ENCODE assay signal across 8 cellular contexts in the genomic region with DNA sequence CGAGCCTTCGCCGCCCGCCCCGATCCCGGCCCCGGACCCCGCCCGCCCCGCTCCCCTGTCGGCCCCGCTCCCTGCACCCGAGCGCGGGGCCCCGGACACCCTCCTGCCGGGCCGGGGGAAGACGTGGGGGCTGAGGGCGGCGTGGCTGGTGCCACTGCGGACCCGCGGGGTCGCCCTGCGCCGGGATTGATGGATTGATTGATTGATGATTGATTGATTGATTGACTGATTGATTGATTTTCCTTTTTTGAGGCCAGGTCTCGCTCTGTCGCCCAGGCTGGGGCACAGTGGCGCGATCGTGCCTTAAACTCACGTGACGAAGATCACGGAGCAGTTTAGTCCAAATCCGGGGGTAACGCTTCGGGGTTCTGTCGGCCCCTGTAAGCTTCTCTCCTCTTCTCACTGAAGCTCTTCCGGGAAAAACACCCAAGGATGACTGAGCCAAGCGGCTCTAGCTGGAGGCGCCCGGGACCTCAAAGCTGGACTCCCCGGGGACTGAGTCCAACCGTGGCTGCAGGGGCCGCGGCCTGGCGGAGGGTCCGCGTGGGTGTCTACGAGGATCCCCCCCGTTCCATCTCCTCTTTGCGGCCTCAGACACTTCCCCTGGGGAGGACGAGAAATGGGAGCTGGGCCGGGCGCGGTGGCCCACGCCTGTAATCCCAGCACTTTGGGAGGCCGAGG. TPM values are rescaled to one million over a fixed set of nuclear protein-coding genes. Genes with fewer than 3 reads are reported as not detected.
DNase-seq lines count a peak whose midpoint lies in the region; ATAC-seq and TF ChIP-seq lines count a peak whose summit lies in the region.

No MANE protein-coding gene starts in this region.

- peak overlapping the region in 2 of 7 donors; percentile 58 to 70 for H3K27ac Mint-ChIP-seq in CD4-positive, alpha-beta memory T cell
- no peak overlapping the region for H3K27ac Mint-ChIP-seq in osteocyte (ENCODE audit: unreplicated experiment)

- no peaks in the 10 kb centered on the region for H3K36me3 Mint-ChIP-seq in CD4-positive, alpha-beta memory T cell
- H3K36me3 Mint-ChIP-seq in osteocyte (ENCODE audit: unreplicated experiment): peaks cover 3% of the 10 kb centered on the region

- peak overlapping the region in 1 of 2 donors; percentile 13 for H3K4me3 ChIP-seq in CD4-positive, alpha-beta memory T cell (ENCODE audit: low read length in 2 of 2)
- H3K4me3 ChIP-seq in HUES64 (ENCODE audit: low read length): peak overlapping the region; percentile 26; the same call in 1 of the 2 replicates
- H3K4me3 ChIP-seq in coronary artery: peak overlapping the region; percentile 88

- WGBS in HUES64: 39% methylated on average over 59 of the region's 59 CpGs

- H3K27me3 ChIP-seq in CD4-positive, alpha-beta memory T cell (ENCODE audit: insufficient read depth, low read length): no peaks in the 10 kb centered on the region
- H3K27me3 ChIP-seq in HUES64 (ENCODE audit: insufficient read depth, low read length): peaks cover 76% of the 10 kb centered on the region

- H3K9me3 Mint-ChIP-seq in CD4-positive, alpha-beta memory T cell: peaks cover 0 to 2% (median 0%) of the 10 kb centered on the region in 8 donors
- H3K9me3 Mint-ChIP-seq in osteocyte (ENCODE audit: unreplicated experiment): no peaks in the 10 kb centered on the region

- no peak overlapping the region for H3K27ac ChIP-seq in CD4-positive, alpha-beta memory T cell (ENCODE audit: low read depth, low read length)
- H3K27ac ChIP-seq in HUES64 (ENCODE audit: low read depth, low read length): no peak overlapping the region
- H3K27ac ChIP-seq in coronary artery: peak overlapping the region; percentile 13 to 74

- H3K36me3 ChIP-seq in CD4-positive, alpha-beta memory T cell (ENCODE audit: insufficient read depth, low read length): no peaks in the 10 kb centered on the region
- H3K36me3 ChIP-seq in HUES64 (ENCODE audit: insufficient read depth, low read length): no peaks in the 10 kb centered on the region

- TF ChIP-seq CTCF in coronary artery (IDR thresholded peaks at IDR 0.05) (no peak), osteocyte (IDR thresholded peaks at IDR 0.05) (no peak)

- POLR2A ChIA-PET in CD4-positive, alpha-beta memory T cell (lab: Charles Lee; ENCODE audit: partially characterized antibody): interaction anchor here (0.7 kb wide), 1 partner anchor 29 kb away, joined by 3 read pairs; no protein-coding TSS in a partner anchor

- intact Hi-C loops in CD4-positive, alpha-beta memory T cell (cut with micrococcal nuclease): no loop called here

- peaks cover 29 to 37% of the 10 kb centered on the region in 2 donors for H3K27me3 Mint-ChIP-seq in CD4-positive, alpha-beta memory T cell
- H3K27me3 Mint-ChIP-seq in osteocyte (ENCODE audit: unreplicated experiment): peaks cover 41% of the 10 kb centered on the region

- no peak for DNase-seq in CD4-positive, alpha-beta memory T cell
- DNase-seq in coronary artery (ENCODE audit: low spot score) (no peak), osteocyte (ENCODE audit: extremely low spot score, unreplicated experiment) (no peak), Kasumi-1 (lab: John Stamatoyannopoulos, UW) (no peak), NCI-H1092 treated with DMSO at 0.1 percent for 48 hours (lab: John Stamatoyannopoulos, UW) (no peak), HuH-7.5 (ENCODE audit: low spot score) (no peak)

- CTCF ChIA-PET in CD4-positive, alpha-beta memory T cell (lab: Charles Lee; ENCODE audit: partially characterized antibody): interaction anchor here (0.5 to 1.2 kb wide), 3 partner anchors 29 to 103 kb away, joined by 3 to 4 read pairs (median 3); no protein-coding TSS in a partner anchor

- no peak for ATAC-seq in HG03095 (IDR thresholded peaks at IDR 0.05; ENCODE audit: unreplicated experiment)

- no peak overlapping the region for H3K9ac ChIP-seq in HUES64 (ENCODE audit: low read depth, low read length)

- peaks cover 11% of the 10 kb centered on the region for H3K4me1 ChIP-seq in CD4-positive, alpha-beta memory T cell (ENCODE audit: insufficient read depth, low read length)
- H3K4me1 ChIP-seq in HUES64 (ENCODE audit: insufficient read depth, low read length): no peaks in the 10 kb centered on the region

- no peaks in the 10 kb centered on the region for H3K9me3 ChIP-seq in CD4-positive, alpha-beta memory T cell (ENCODE audit: control insufficient read depth in 1 of 2, low read length in 2 of 2)
- no peaks in the 10 kb centered on the region for H3K9me3 ChIP-seq in HUES64 (ENCODE audit: insufficient read depth, low read depth, low read length)

- peaks cover 7 to 26% (median 16%) of the 10 kb centered on the region in 4 donors for H3K4me1 Mint-ChIP-seq in CD4-positive, alpha-beta memory T cell
- H3K4me1 Mint-ChIP-seq in osteocyte (ENCODE audit: unreplicated experiment): peaks cover 23% of the 10 kb centered on the region

- H3K4me3 Mint-ChIP-seq in CD4-positive, alpha-beta memory T cell: peak overlapping the region; percentile 83 to 96 (median 89)
- peak overlapping the region; percentile 74 for H3K4me3 Mint-ChIP-seq in osteocyte (ENCODE audit: unreplicated experiment)

RNA-seq across cellular contexts. Expression of a gene that starts 40.2 kb away (rescaled TPM):
- total RNA-seq in CD4-positive, alpha-beta memory T cell: not detected
- not detected for polyA plus RNA-seq in CD4-positive, alpha-beta memory T cell
- polyA plus RNA-seq in HUES64 (2013, experiment 1 of 2): not detected
- not detected for polyA plus RNA-seq in HUES64 (2013, experiment 2 of 2)
- not detected in 2 replicates for total RNA-seq in osteocyte

RNA-seq across cellular contexts. Expression of a gene that starts 49.4 kb away (rescaled TPM):
- not detected for total RNA-seq in CD4-positive, alpha-beta memory T cell
- polyA plus RNA-seq in CD4-positive, alpha-beta memory T cell: not detected
- not detected for polyA plus RNA-seq in HUES64 (2013, experiment 1 of 2)
- polyA plus RNA-seq in HUES64 (2013, experiment 2 of 2): not detected
- not detected in 2 replicates for total RNA-seq in osteocyte

RNA-seq across cellular contexts. Expression of a gene that starts 50.2 kb away (rescaled TPM):
- total RNA-seq in CD4-positive, alpha-beta memory T cell: 100 to 1,000 TPM; 139 to 157 TPM
- 10 to 100 TPM in 1 of 2 donors, 1 to 10 TPM in 1; 7.2 to 33.4 TPM for polyA plus RNA-seq in CD4-positive, alpha-beta memory T cell
- polyA plus RNA-seq in HUES64 (2013, experiment 1 of 2): 21.9 TPM
- polyA plus RNA-seq in HUES64 (2013, experiment 2 of 2): 25.4 TPM
- 110 and 114 TPM in 2 replicates for total RNA-seq in osteocyte

Comparison
In these comparisons a context has a peak if more than half of its experiments do, and no peak if none do; other contexts are left out.
1. H3K27ac ChIP-seq: peak in coronary artery (2 of 2); none in CD4-positive, alpha-beta memory T cell (single experiment) and HUES64 (single experiment).